32 cellular contexts compared by ENCODE assay signal in genomic region chr1:53696990-53697389, GRCh38. TPM values are rescaled to one million over a fixed set of nuclear protein-coding genes. Genes with fewer than 3 reads are reported as not detected.
"Had no signal": no experiment of that assay in that cellular context is flagged by ENCODE, and none has a peak within 500 bp of the region (broad histone marks: within the 10 kb centered on the region; RNA-seq: fewer than 3 reads in every experiment).

No MANE protein-coding gene starts in this region.

- H3K9me3 ChIP-seq: esophagus squamous epithelium, heart right ventricle, left lung, mucosa of descending colon, ovary, psoas muscle, sigmoid colon, testis, tibial artery had no signal

- ATAC-seq: heart right ventricle; left cardiac atrium; left lung; natural killer cell treated with Interleukin-12 subunit alpha and Interleukin-12 subunit beta and Interleukin-15 and Interleukin-18, amount 100 ng/mL, for 72 hours; psoas muscle; right cardiac atrium; stimulated activated effector memory CD8-positive, alpha-beta T cell treated with anti-CD3 and anti-CD28 coated beads, Interleukin-12 subunit alpha, Interleukin-12 subunit beta, amount 100 ng/mL, for 72 hours had no signal

- H3K27ac ChIP-seq: esophagus squamous epithelium, heart right ventricle, left lung, neural progenitor cell, ovary, psoas muscle, sigmoid colon, testis, tibial artery had no signal

- H3K4me3 ChIP-seq: coronary artery, esophagus squamous epithelium, heart right ventricle, left lung, mucosa of descending colon, neural progenitor cell, ovary, psoas muscle, sigmoid colon, testis, tibial artery had no signal

- H3K27ac Mint-ChIP-seq: mesothelial cell of epicardium; naive B cell; natural killer cell treated with Interleukin-12 subunit alpha and Interleukin-12 subunit beta and Interleukin-15 and Interleukin-18, amount 100 ng/mL, for 72 hours; stimulated activated effector memory CD8-positive, alpha-beta T cell treated with anti-CD3 and anti-CD28 coated beads, Interleukin-12 subunit alpha, Interleukin-12 subunit beta, amount 100 ng/mL, for 72 hours; type B pancreatic cell had no signal

- H3K36me3 ChIP-seq: esophagus squamous epithelium, heart right ventricle, left lung, neural progenitor cell, ovary, sigmoid colon, tibial artery had no signal

- FAIRE-seq: islet of Langerhans had no signal

- H3K4me1 Mint-ChIP-seq: naive B cell; stimulated activated effector memory CD8-positive, alpha-beta T cell treated with anti-CD3 and anti-CD28 coated beads, Interleukin-12 subunit alpha, Interleukin-12 subunit beta, amount 100 ng/mL, for 72 hours had no signal

- DNase-seq: dermis blood vessel endothelial cell; effector memory CD4-positive, alpha-beta T cell; erythroblast; esophagus squamous epithelium; foreskin melanocyte; glutamatergic neuron; heart right ventricle; hippocampal formation; left cardiac atrium; left lung; mesenchymal stem cell; naive B cell; ovary; psoas muscle; right cardiac atrium; sigmoid colon; stimulated activated CD4-positive, alpha-beta T cell treated with anti-CD3 and anti-CD28 coated beads, Interleukin-2, amount 100 ng/mL, for 24 hours; stimulated activated CD4-positive, alpha-beta T cell treated with anti-CD3 and anti-CD28 coated beads, Interleukin-4, amount 100 ng/mL, for 24 hours; stimulated activated naive CD4-positive, alpha-beta T cell treated with Interleukin-2 at 50 U/mL for 16 hours; substantia nigra; testis; tibial artery had no signal

- H3K4me2 ChIP-seq: neural progenitor cell had no signal

- H3K4me1 ChIP-seq: esophagus squamous epithelium, left lung, psoas muscle, sigmoid colon, tibial artery had no signal

- H3K9ac ChIP-seq: neural progenitor cell had no signal

- H3K4me3 Mint-ChIP-seq: mesothelial cell of epicardium; naive B cell; natural killer cell treated with Interleukin-12 subunit alpha and Interleukin-12 subunit beta and Interleukin-15 and Interleukin-18, amount 100 ng/mL, for 72 hours; neural progenitor cell; stimulated activated effector memory CD8-positive, alpha-beta T cell treated with anti-CD3 and anti-CD28 coated beads, Interleukin-12 subunit alpha, Interleukin-12 subunit beta, amount 100 ng/mL, for 72 hours; type B pancreatic cell had no signal

- H3K36me3 Mint-ChIP-seq: mesothelial cell of epicardium; naive B cell; natural killer cell treated with Interleukin-12 subunit alpha and Interleukin-12 subunit beta and Interleukin-15 and Interleukin-18, amount 100 ng/mL, for 72 hours; neural progenitor cell; stimulated activated effector memory CD8-positive, alpha-beta T cell treated with anti-CD3 and anti-CD28 coated beads, Interleukin-12 subunit alpha, Interleukin-12 subunit beta, amount 100 ng/mL, for 72 hours; type B pancreatic cell had no signal

- H3K27me3 ChIP-seq: neural progenitor cell, ovary, testis had no signal

- H3K9me3 Mint-ChIP-seq: natural killer cell treated with Interleukin-12 subunit alpha and Interleukin-12 subunit beta and Interleukin-15 and Interleukin-18, amount 100 ng/mL, for 72 hours; stimulated activated effector memory CD8-positive, alpha-beta T cell treated with anti-CD3 and anti-CD28 coated beads, Interleukin-12 subunit alpha, Interleukin-12 subunit beta, amount 100 ng/mL, for 72 hours; type B pancreatic cell had no signal

RNA-seq across cellular contexts. Expression of gene GLIS1, which starts 42.0 kb away (rescaled TPM):
- total RNA-seq: dermis blood vessel endothelial cell; left lung; lung microvascular endothelial cell; natural killer cell treated with Interleukin-12 subunit alpha and Interleukin-12 subunit beta and Interleukin-15 and Interleukin-18, amount 100 ng/mL, for 72 hours; skeletal muscle tissue had no signal
